In genomic region chr11:96211433-96211832, GRCh38 we compare ENCODE assay signal across 1 cellular context.
TF ChIP-seq lines count a peak whose summit lies in the region.

No MANE protein-coding gene starts in this region.

TF ChIP-seq in SK-N-SH, 30 proteins besides CTCF, POLR2A, EP300 and RAD21 (continued from another document):
- TF ChIP-seq, protein P1, sequence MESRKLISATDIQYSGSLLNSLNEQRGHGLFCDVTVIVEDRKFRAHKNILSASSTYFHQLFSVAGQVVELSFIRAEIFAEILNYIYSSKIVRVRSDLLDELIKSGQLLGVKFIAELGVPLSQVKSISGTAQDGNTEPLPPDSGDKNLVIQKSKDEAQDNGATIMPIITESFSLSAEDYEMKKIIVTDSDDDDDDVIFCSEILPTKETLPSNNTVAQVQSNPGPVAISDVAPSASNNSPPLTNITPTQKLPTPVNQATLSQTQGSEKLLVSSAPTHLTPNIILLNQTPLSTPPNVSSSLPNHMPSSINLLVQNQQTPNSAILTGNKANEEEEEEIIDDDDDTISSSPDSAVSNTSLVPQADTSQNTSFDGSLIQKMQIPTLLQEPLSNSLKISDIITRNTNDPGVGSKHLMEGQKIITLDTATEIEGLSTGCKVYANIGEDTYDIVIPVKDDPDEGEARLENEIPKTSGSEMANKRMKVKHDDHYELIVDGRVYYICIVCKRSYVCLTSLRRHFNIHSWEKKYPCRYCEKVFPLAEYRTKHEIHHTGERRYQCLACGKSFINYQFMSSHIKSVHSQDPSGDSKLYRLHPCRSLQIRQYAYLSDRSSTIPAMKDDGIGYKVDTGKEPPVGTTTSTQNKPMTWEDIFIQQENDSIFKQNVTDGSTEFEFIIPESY (IDR thresholded peaks at IDR 0.05; ENCODE audit: borderline replicate concordance, low read depth) = no peak
- no peak for TF ChIP-seq YY1 (IDR thresholded peaks at IDR 0.05; ENCODE audit: low read depth)
- TF ChIP-seq, protein P2, sequence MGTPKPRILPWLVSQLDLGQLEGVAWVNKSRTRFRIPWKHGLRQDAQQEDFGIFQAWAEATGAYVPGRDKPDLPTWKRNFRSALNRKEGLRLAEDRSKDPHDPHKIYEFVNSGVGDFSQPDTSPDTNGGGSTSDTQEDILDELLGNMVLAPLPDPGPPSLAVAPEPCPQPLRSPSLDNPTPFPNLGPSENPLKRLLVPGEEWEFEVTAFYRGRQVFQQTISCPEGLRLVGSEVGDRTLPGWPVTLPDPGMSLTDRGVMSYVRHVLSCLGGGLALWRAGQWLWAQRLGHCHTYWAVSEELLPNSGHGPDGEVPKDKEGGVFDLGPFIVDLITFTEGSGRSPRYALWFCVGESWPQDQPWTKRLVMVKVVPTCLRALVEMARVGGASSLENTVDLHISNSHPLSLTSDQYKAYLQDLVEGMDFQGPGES (IDR thresholded peaks at IDR 0.05; ENCODE audit: low read depth, low read length) = no peak
- no peak for TF ChIP-seq MAX (IDR thresholded peaks at IDR 0.05; ENCODE audit: low read depth)
- no peak for TF ChIP-seq MXI1 (IDR thresholded peaks at IDR 0.05; ENCODE audit: low read depth, low read length)
- no peak for TF ChIP-seq MEF2A (IDR thresholded peaks at IDR 0.05; ENCODE audit: borderline replicate concordance, low read depth)
- TF ChIP-seq FOSL2 (IDR thresholded peaks at IDR 0.05; ENCODE audit: borderline replicate concordance, low read depth) = no peak
- no peak for TF ChIP-seq FOXM1 (IDR thresholded peaks at IDR 0.05; ENCODE audit: low read depth)
- no peak for TF ChIP-seq RFX5 (IDR thresholded peaks at IDR 0.05; ENCODE audit: low read length)
- no peak for TF ChIP-seq SMC3 (IDR thresholded peaks at IDR 0.05; ENCODE audit: low read depth, low read length)
- no peak for TF ChIP-seq USF2 (IDR thresholded peaks at IDR 0.05; ENCODE audit: borderline replicate concordance, low read depth, low read length)
- TF ChIP-seq GABPA (IDR thresholded peaks at IDR 0.05; ENCODE audit: low read depth) = no peak
- no peak for TF ChIP-seq RCOR1 (IDR thresholded peaks at IDR 0.05; ENCODE audit: low read length)
- TF ChIP-seq CHD2 (IDR thresholded peaks at IDR 0.05; ENCODE audit: low read length, partially characterized antibody) = no peak
- no peak for TF ChIP-seq PBX3 (IDR thresholded peaks at IDR 0.05)
